8 cellular contexts compared by ENCODE assay signal in the genomic region with DNA sequence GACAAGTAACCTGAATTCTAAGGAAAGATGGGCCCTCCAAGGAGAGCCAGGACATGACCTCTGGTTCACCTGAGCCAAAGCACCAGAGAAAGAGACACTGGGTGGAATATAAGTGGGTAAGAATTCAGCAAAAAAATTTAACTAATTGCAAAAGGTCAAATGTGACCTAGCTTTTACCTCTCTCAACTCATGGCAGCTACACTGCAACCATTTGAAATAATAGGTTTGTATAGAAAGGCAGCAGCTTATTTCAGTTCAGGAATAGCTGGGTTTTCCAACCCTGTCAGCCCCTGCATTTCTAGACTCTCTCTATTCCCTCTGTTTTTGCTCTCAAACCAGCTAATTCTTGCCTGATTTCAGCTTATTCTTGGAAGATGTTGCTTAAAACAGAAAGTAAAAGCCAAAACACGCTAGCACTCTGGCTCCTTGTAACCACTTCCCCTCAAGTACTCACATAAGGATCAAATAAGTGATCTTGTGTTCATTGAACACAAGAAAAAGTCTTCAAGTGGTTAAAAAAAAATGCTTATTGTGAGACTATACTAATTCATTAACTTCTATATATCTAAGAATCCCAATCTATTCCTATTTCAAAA.
DNase-seq lines count a peak whose midpoint lies in the region; ATAC-seq, FAIRE-seq and TF ChIP-seq lines count a peak whose summit lies in the region.

No MANE protein-coding gene starts in this region.

- no peaks in the 10 kb centered on the region for H3K9me3 ChIP-seq in right lobe of liver
- no peaks in the 10 kb centered on the region for H3K9me3 ChIP-seq in HepG2 (ENCODE audit: low read length)
- no peaks in the 10 kb centered on the region for H3K9me3 ChIP-seq in trophoblast cell (ENCODE audit: insufficient read depth, low read depth, low read length)
- H3K9me3 ChIP-seq in tibial artery = no peaks in the 10 kb centered on the region

- H3K79me1 ChIP-seq in trophoblast cell (ENCODE audit: low read length) = no peaks in the 10 kb centered on the region

- CTCF ChIA-PET in HepG2 (lab: Yijun Ruan, JAX; ENCODE audit: low intra/inter-chr PET ratio, low total read pairs) = no interaction called here

- no peaks in the 10 kb centered on the region for H3K36me3 ChIP-seq in right lobe of liver
- no peaks in the 10 kb centered on the region for H3K36me3 ChIP-seq in HepG2 (replicated peaks in 1 of 2; ENCODE audit: control insufficient read depth in 1 of 2, insufficient read depth in 2 of 2, low read length in 2 of 2)
- H3K36me3 ChIP-seq in trophoblast cell (ENCODE audit: control insufficient read depth in 1 of 2, insufficient read depth in 2 of 2, low read length in 2 of 2) = no peaks in the 10 kb centered on the region
- no peaks in the 10 kb centered on the region for H3K36me3 ChIP-seq in tibial artery

- no TSS peak for BruUV-seq in HepG2 (replicated peaks; lab: Mats Ljungman, UMichigan)

- H3K14ac ChIP-seq in trophoblast cell (ENCODE audit: low read length) = no peak overlapping the region

- H3K9ac ChIP-seq in HepG2 (ENCODE audit: insufficient read depth, low read depth, low read length) = no peak overlapping the region
- H3K9ac ChIP-seq in trophoblast cell (ENCODE audit: low read length) = no peak overlapping the region

- no peak overlapping the region for H4K8ac ChIP-seq in trophoblast cell (ENCODE audit: low read depth, low read length)

- no peaks in the 10 kb centered on the region for H4K20me1 ChIP-seq in HepG2 (ENCODE audit: insufficient read depth, low read length)

- H2AFZ ChIP-seq in HepG2 (ENCODE audit: low read length) = no peak overlapping the region
- H2AFZ ChIP-seq in trophoblast cell (ENCODE audit: insufficient read depth, low read length, poor library complexity) = no peak overlapping the region

- WGBS in right lobe of liver (ENCODE audit: insufficient coverage, low coverage, low lambda C conversion rate, missing lambda C conversion rate) = 41% methylated on average over 1 of the region's 1 CpG
- WGBS in HepG2 (ENCODE audit: low lambda C conversion rate) = 8% methylated on average over 1 of the region's 1 CpG
- no CpG with 5 or more reads among the region's 1 CpG for WGBS in trophoblast cell (ENCODE audit: extremely low coverage, insufficient coverage, insufficient read length)

- no peak overlapping the region for H2BK5ac ChIP-seq in trophoblast cell (ENCODE audit: low read depth, low read length, poor library complexity)

- H3K23ac ChIP-seq in trophoblast cell (ENCODE audit: low read length) = no peak overlapping the region

- no peak overlapping the region for H2AK5ac ChIP-seq in trophoblast cell (ENCODE audit: low read length)

- H3K79me2 ChIP-seq in HepG2 (ENCODE audit: insufficient read depth, low read length) (no peaks in the 10 kb centered on the region), trophoblast cell (ENCODE audit: control insufficient read depth, insufficient read depth, low read length, poor library complexity) (no peaks in the 10 kb centered on the region)

- no peak overlapping the region for H3K4me3 ChIP-seq in right lobe of liver
- no peak overlapping the region for H3K4me3 ChIP-seq in HepG2 (replicated peaks in 1 of 3; ENCODE audit: insufficient read depth in 1 of 3, low read depth in 2 of 3, low read length in 3 of 3)
- no peak overlapping the region for H3K4me3 ChIP-seq in trophoblast cell (ENCODE audit: low read depth, low read length)
- peak overlapping the region in 1 of 2 donors; percentile 12 for H3K4me3 ChIP-seq in tibial artery

- TF ChIP-seq EP300 in HepG2 (IDR thresholded peaks at IDR 0.05; ENCODE audit: low read depth in 2 of 2, low read length in 2 of 2) (no peak), HepG2 (CRISPR knock-in tag; IDR thresholded peaks at IDR 0.05; ENCODE audit: borderline replicate concordance) (no peak)

- H3K27ac Mint-ChIP-seq in T-helper 1 cell treated with Interleukin-12 subunit alpha and Interleukin-12 subunit beta and Interleukin-4 antibody, amounts not matched to agents 30 μg/mL and 1 μg/mL, for 36 hours = peak overlapping the region; percentile 75
- peak overlapping the region; percentile 88 to 98 (median 95) for H3K27ac Mint-ChIP-seq in naive thymus-derived CD8-positive, alpha-beta T cell

- H3K27ac ChIP-seq in right lobe of liver = peak overlapping the region in 2 of 3 donors; percentile 30 to 38
- H3K27ac ChIP-seq in HepG2 (ENCODE audit: extremely low read length, insufficient read depth, low read length) = no peak overlapping the region
- H3K27ac ChIP-seq in trophoblast cell (ENCODE audit: low read depth, low read length) = no peak overlapping the region
- no peak overlapping the region for H3K27ac ChIP-seq in tibial artery

- TF ChIP-seq CTCF in right lobe of liver (IDR thresholded peaks at IDR 0.05) = no peak
- TF ChIP-seq CTCF in HepG2 (CRISPR knock-in tag; IDR thresholded peaks at IDR 0.05) = no peak
- no peak for TF ChIP-seq CTCF in tibial artery (IDR thresholded peaks at IDR 0.05)

- DNase-seq in right lobe of liver (no peak), HepG2 (ENCODE audit: low spot score) (no peak), trophoblast cell (no peak), tibial artery (no peak), cerebellum (ENCODE audit: low spot score) (no peak)
- peak in 3 of 10 donors; percentile 37 to 50 (median 37) for DNase-seq in naive thymus-derived CD8-positive, alpha-beta T cell

- in situ Hi-C loops in HepG2 (cut with HindIII; ENCODE audit: extremely low pct_ligation_motif_present, low pct_unique_long_range_greater_than_20kb) = no loop called here

- no peaks in the 10 kb centered on the region for H3K36me3 Mint-ChIP-seq in T-helper 1 cell treated with Interleukin-12 subunit alpha and Interleukin-12 subunit beta and Interleukin-4 antibody, amounts not matched to agents 30 μg/mL and 1 μg/mL, for 36 hours (ENCODE audit: low read depth)
- H3K36me3 Mint-ChIP-seq in naive thymus-derived CD8-positive, alpha-beta T cell = no peaks in the 10 kb centered on the region

- no peaks in the 10 kb centered on the region for H3K27me3 ChIP-seq in right lobe of liver
- no peaks in the 10 kb centered on the region for H3K27me3 ChIP-seq in HepG2 (ENCODE audit: control insufficient read depth in 1 of 2, insufficient read depth in 2 of 2, low read length in 2 of 2)
- no peaks in the 10 kb centered on the region for H3K27me3 ChIP-seq in trophoblast cell (ENCODE audit: insufficient read depth, low read length)
- no peaks in the 10 kb centered on the region for H3K27me3 ChIP-seq in tibial artery

- H3K18ac ChIP-seq in trophoblast cell (ENCODE audit: low read length) = no peak overlapping the region

- H4K12ac ChIP-seq in trophoblast cell (ENCODE audit: low read depth, low read length) = no peak overlapping the region

- no peak overlapping the region for H2BK12ac ChIP-seq in trophoblast cell (ENCODE audit: low read length)

- H3K27me3 Mint-ChIP-seq in T-helper 1 cell treated with Interleukin-12 subunit alpha and Interleukin-12 subunit beta and Interleukin-4 antibody, amounts not matched to agents 30 μg/mL and 1 μg/mL, for 36 hours (ENCODE audit: low read depth) = no peaks in the 10 kb centered on the region
- no peaks in the 10 kb centered on the region for H3K27me3 Mint-ChIP-seq in naive thymus-derived CD8-positive, alpha-beta T cell

- peaks cover 23% of the 10 kb centered on the region for H3K4me1 Mint-ChIP-seq in T-helper 1 cell treated with Interleukin-12 subunit alpha and Interleukin-12 subunit beta and Interleukin-4 antibody, amounts not matched to agents 30 μg/mL and 1 μg/mL, for 36 hours (ENCODE audit: low read depth)
- H3K4me1 Mint-ChIP-seq in naive thymus-derived CD8-positive, alpha-beta T cell = peaks cover 12 to 35% (median 34%) of the 10 kb centered on the region in 4 donors

- no peak overlapping the region for H4K91ac ChIP-seq in trophoblast cell (ENCODE audit: low read depth, low read length)

- H3K4me2 ChIP-seq in HepG2 (ENCODE audit: low read depth, low read length) = no peak overlapping the region
- no peak overlapping the region for H3K4me2 ChIP-seq in trophoblast cell (ENCODE audit: low read length)

- peak in 3 of 4 donors; percentile 36 to 51 (median 38) for ATAC-seq in right lobe of liver
- ATAC-seq in HepG2 = no peak
- ATAC-seq in HG03045 (IDR thresholded peaks at IDR 0.05; ENCODE audit: unreplicated experiment) = peak; percentile 71
- peak; percentile 73 to 84 for ATAC-seq in naive thymus-derived CD8-positive, alpha-beta T cell

- no peak overlapping the region for H2BK120ac ChIP-seq in trophoblast cell (ENCODE audit: insufficient read depth, low read length, poor library complexity)

- no peak overlapping the region for H3K4ac ChIP-seq in trophoblast cell (ENCODE audit: low read depth, low read length)

- POLR2A ChIA-PET in HepG2 (lab: Yijun Ruan, JAX) = no interaction called here
- POLR2A ChIA-PET in naive thymus-derived CD8-positive, alpha-beta T cell (lab: Charles Lee) = interaction anchor here (1.0 kb wide), 1 partner anchor 186 kb away, joined by 4 read pairs; the partner anchor contains the start of gene STX17

- no peaks in the 10 kb centered on the region for H3K4me1 ChIP-seq in right lobe of liver
- no peaks in the 10 kb centered on the region for H3K4me1 ChIP-seq in HepG2 (ENCODE audit: insufficient read depth, low read length)
- no peaks in the 10 kb centered on the region for H3K4me1 ChIP-seq in trophoblast cell (ENCODE audit: control insufficient read depth in 1 of 2, insufficient read depth in 2 of 2, low read length in 2 of 2)
- H3K4me1 ChIP-seq in tibial artery = peaks cover 0 to 7% (median 0%) of the 10 kb centered on the region in 4 donors

- intact Hi-C loops in right lobe of liver (cut with DNase I) (no loop called here), HepG2 (cut with micrococcal nuclease; ENCODE audit: unreplicated experiment) (no loop called here), tibial artery (cut with DNase I; ENCODE audit: low total_unique reads) (no loop called here)

- peak overlapping the region; percentile 74 for H3K4me3 Mint-ChIP-seq in T-helper 1 cell treated with Interleukin-12 subunit alpha and Interleukin-12 subunit beta and Interleukin-4 antibody, amounts not matched to agents 30 μg/mL and 1 μg/mL, for 36 hours
- peak overlapping the region; percentile 69 to 92 (median 86) for H3K4me3 Mint-ChIP-seq in naive thymus-derived CD8-positive, alpha-beta T cell

- H3K9me3 Mint-ChIP-seq in T-helper 1 cell treated with Interleukin-12 subunit alpha and Interleukin-12 subunit beta and Interleukin-4 antibody, amounts not matched to agents 30 μg/mL and 1 μg/mL, for 36 hours = no peaks in the 10 kb centered on the region
- no peaks in the 10 kb centered on the region for H3K9me3 Mint-ChIP-seq in naive thymus-derived CD8-positive, alpha-beta T cell

- TF ChIP-seq POLR2A in right lobe of liver (IDR thresholded peaks at IDR 0.05) (no peak), HepG2 (IDR thresholded peaks at IDR 0.05; ENCODE audit: insufficient read depth in 1 of 2, low read depth in 2 of 2, low read length in 2 of 2) (no peak)

- FAIRE-seq in HepG2 (lab: Jason Lieb, UNC) = no peak

- no peak for TF ChIP-seq RAD21 in HepG2 (CRISPR knock-in tag; IDR thresholded peaks at IDR 0.05)

Comparison
In these comparisons a context has a peak if more than half of its experiments do, and no peak if none do; other contexts are left out.
1. H3K27ac ChIP-seq: peak in right lobe of liver (2 of 3); none in HepG2 (single experiment), trophoblast cell (single experiment) and tibial artery (0 of 2).